Comparison of ENCODE assay signal across 1 cellular context in the genomic region with DNA sequence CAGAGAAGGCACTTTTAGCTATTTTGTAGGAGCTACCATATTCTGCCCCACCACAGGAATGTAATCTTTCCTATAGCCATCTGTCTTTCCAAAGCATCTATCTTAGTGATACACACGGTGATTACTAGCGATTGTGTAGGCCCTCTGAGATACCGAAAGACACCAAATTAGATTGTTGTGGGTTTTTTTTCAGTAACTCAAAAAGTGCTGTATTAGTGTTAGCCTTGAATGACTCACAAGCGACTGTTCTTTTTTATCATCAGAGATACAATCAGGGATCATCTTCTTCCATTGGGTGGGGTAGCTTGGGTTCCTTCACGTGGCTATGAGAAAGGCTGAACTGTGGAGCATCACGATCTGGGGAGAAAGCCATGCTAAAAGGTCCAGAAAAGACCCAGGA.
TF ChIP-seq lines count a peak whose summit lies in the region.

No MANE protein-coding gene starts in this region.

TF ChIP-seq in SK-N-SH, 30 proteins besides CTCF, POLR2A, EP300 and RAD21 (continued from another document):
- TF ChIP-seq ELF1 (IDR thresholded peaks at IDR 0.05) (no peak), SMC3 (IDR thresholded peaks at IDR 0.05; ENCODE audit: low read depth, low read length) (no peak), EZH2phosphoT487 (IDR thresholded peaks at IDR 0.05; ENCODE audit: borderline replicate concordance, low read depth) (no peak), MEF2A (IDR thresholded peaks at IDR 0.05; ENCODE audit: borderline replicate concordance, low read depth) (no peak), RCOR1 (IDR thresholded peaks at IDR 0.05; ENCODE audit: low read length) (no peak), SIN3A (IDR thresholded peaks at IDR 0.05; ENCODE audit: borderline replicate concordance, low read depth, low read length) (no peak), MXI1 (IDR thresholded peaks at IDR 0.05; ENCODE audit: low read depth, low read length) (no peak), IRF3 (IDR thresholded peaks at IDR 0.05; ENCODE audit: low read depth, low read length) (no peak), JUND (IDR thresholded peaks at IDR 0.05) (peak; percentile 36; the same call in 1 of the 2 replicates), TAF1 (IDR thresholded peaks at IDR 0.05; ENCODE audit: borderline replicate concordance, low read depth, low read length) (no peak)
- TF ChIP-seq, protein P1, sequence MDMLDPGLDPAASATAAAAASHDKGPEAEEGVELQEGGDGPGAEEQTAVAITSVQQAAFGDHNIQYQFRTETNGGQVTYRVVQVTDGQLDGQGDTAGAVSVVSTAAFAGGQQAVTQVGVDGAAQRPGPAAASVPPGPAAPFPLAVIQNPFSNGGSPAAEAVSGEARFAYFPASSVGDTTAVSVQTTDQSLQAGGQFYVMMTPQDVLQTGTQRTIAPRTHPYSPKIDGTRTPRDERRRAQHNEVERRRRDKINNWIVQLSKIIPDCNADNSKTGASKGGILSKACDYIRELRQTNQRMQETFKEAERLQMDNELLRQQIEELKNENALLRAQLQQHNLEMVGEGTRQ (IDR thresholded peaks at IDR 0.05; ENCODE audit: borderline replicate concordance, low read depth, low read length) = no peak
- TF ChIP-seq, protein P2, sequence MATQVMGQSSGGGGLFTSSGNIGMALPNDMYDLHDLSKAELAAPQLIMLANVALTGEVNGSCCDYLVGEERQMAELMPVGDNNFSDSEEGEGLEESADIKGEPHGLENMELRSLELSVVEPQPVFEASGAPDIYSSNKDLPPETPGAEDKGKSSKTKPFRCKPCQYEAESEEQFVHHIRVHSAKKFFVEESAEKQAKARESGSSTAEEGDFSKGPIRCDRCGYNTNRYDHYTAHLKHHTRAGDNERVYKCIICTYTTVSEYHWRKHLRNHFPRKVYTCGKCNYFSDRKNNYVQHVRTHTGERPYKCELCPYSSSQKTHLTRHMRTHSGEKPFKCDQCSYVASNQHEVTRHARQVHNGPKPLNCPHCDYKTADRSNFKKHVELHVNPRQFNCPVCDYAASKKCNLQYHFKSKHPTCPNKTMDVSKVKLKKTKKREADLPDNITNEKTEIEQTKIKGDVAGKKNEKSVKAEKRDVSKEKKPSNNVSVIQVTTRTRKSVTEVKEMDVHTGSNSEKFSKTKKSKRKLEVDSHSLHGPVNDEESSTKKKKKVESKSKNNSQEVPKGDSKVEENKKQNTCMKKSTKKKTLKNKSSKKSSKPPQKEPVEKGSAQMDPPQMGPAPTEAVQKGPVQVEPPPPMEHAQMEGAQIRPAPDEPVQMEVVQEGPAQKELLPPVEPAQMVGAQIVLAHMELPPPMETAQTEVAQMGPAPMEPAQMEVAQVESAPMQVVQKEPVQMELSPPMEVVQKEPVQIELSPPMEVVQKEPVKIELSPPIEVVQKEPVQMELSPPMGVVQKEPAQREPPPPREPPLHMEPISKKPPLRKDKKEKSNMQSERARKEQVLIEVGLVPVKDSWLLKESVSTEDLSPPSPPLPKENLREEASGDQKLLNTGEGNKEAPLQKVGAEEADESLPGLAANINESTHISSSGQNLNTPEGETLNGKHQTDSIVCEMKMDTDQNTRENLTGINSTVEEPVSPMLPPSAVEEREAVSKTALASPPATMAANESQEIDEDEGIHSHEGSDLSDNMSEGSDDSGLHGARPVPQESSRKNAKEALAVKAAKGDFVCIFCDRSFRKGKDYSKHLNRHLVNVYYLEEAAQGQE (IDR thresholded peaks at IDR 0.05; ENCODE audit: low read depth, low read length) = no peak
- TF ChIP-seq, protein P3, sequence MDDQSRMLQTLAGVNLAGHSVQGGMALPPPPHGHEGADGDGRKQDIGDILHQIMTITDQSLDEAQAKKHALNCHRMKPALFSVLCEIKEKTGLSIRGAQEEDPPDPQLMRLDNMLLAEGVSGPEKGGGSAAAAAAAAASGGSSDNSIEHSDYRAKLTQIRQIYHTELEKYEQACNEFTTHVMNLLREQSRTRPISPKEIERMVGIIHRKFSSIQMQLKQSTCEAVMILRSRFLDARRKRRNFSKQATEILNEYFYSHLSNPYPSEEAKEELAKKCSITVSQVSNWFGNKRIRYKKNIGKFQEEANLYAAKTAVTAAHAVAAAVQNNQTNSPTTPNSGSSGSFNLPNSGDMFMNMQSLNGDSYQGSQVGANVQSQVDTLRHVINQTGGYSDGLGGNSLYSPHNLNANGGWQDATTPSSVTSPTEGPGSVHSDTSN (IDR thresholded peaks at IDR 0.05) = peak; percentile 46
- TF ChIP-seq, protein P4, sequence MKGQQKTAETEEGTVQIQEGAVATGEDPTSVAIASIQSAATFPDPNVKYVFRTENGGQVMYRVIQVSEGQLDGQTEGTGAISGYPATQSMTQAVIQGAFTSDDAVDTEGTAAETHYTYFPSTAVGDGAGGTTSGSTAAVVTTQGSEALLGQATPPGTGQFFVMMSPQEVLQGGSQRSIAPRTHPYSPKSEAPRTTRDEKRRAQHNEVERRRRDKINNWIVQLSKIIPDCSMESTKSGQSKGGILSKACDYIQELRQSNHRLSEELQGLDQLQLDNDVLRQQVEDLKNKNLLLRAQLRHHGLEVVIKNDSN (IDR thresholded peaks at IDR 0.05; ENCODE audit: borderline replicate concordance, low read depth) = peak; percentile 41; the same call in 1 of the 2 replicates
TF ChIP-seq in SK-N-SH: peak in this region for 6.
